1 cellular context compared by ENCODE assay signal in the genomic region with DNA sequence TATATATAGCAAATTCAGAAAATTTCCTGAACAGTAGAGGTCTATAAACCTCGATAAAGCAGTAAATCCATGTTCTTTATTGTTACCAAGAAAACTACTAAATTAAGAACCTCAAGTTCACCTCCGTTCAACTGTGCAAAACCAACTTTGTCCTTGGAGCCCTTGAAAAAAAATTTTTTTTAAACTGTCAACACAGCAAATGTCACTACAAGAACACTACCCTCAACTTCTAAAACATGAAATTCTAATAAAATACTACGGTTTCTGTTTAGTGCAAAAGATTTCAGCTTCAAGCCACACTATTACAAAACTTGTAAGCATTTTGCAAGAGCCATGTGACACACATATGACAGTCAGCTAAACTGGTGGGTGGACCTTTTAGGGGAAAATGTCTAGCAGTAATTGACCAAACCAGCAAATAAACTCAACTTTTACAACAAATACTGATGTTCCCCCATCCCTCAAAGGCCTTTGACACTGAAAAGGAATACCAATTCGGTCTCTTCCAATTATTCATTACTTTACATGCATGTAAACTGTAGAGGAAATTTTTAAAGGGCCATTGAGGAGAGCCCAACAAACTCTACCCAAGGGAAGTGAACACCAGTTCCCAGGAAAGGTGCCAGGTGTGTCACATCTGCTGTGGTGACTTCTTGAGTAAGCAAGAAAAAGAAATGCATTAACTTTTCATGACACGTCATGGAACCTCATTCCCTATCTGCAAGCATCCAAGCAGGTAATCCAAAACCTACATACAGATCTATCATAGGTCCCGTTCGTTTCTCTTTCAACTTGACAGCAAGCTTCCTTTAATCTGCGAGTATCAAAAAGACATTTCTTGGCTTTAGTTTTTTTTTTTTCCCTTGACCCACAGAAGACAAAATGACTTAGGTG.
TF ChIP-seq lines count a peak whose summit lies in the region.

No MANE protein-coding gene starts in this region.

TF ChIP-seq in IMR-90, 13 proteins besides CTCF, POLR2A, EP300 and RAD21 (continued from another document):
- TF ChIP-seq, protein P1, sequence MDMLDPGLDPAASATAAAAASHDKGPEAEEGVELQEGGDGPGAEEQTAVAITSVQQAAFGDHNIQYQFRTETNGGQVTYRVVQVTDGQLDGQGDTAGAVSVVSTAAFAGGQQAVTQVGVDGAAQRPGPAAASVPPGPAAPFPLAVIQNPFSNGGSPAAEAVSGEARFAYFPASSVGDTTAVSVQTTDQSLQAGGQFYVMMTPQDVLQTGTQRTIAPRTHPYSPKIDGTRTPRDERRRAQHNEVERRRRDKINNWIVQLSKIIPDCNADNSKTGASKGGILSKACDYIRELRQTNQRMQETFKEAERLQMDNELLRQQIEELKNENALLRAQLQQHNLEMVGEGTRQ (IDR thresholded peaks at IDR 0.05; ENCODE audit: low read depth, low read length), result peak; percentile 51; the same call in 1 of the 2 replicates
- peak; percentile 78 for TF ChIP-seq CEBPB (IDR thresholded peaks at IDR 0.05; ENCODE audit: low read depth, low read length)
- peak; percentile 65; the same call in 1 of the 2 replicates for TF ChIP-seq MXI1 (IDR thresholded peaks at IDR 0.05; ENCODE audit: borderline replicate concordance, low read depth, low read length)
